Comparison of ENCODE assay signal across 13 cellular contexts in the genomic region with DNA sequence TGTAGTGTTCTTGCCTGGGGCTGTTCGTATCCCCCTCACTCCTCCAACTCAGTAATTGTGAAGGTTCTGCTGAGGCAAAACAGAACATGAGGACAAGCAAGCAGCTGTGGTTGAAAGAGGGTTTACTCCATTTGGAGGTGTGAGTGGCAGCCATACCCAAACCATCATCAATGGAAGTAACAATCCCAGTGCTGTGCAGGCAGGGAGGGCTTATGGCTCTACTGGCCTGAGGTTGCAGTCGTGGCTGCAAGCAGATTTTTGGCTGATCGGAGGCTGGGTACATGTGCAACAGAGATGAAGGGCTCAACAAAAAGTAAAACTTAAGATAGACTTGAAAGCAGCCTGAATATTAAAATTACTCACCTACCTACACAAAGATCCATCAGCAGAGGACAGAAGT. TPM values are rescaled to one million over a fixed set of nuclear protein-coding genes. Genes with fewer than 3 reads are reported as not detected.
A peak's percentile ranks its signal among the peaks of the same experiment; 100 is the strongest.
DNase-seq lines count a peak whose midpoint lies in the region; ATAC-seq lines count a peak whose summit lies in the region.
"Had no signal": no experiment of that assay in that cellular context is flagged by ENCODE, and none has a peak within 500 bp of the region (broad histone marks: within the 10 kb centered on the region; RNA-seq: fewer than 3 reads in every experiment).

No MANE protein-coding gene starts in this region.

- no peak overlapping the region for H4K5ac ChIP-seq in mesendoderm (ENCODE audit: low read length)

- H3K9ac ChIP-seq in mesendoderm (ENCODE audit: low read length): no peak overlapping the region
- H3K9ac ChIP-seq in stomach smooth muscle (ENCODE audit: low read length in 2 of 2): no peak overlapping the region

- H3K9me3 ChIP-seq in stomach smooth muscle (ENCODE audit: control insufficient read depth in 2 of 2, low read length in 2 of 2): no peaks in the 10 kb centered on the region
- H3K9me3 ChIP-seq: suprapubic skin had no signal

- H3K18ac ChIP-seq in mesendoderm (ENCODE audit: low read length): peak overlapping the region; percentile 45

- no peaks in the 10 kb centered on the region for H3K79me1 ChIP-seq in mesendoderm (ENCODE audit: low read length)

- no peak overlapping the region for H2BK15ac ChIP-seq in mesendoderm (replicated peaks; ENCODE audit: low read depth)

- H3K27ac Mint-ChIP-seq in activated T-cell treated with anti-CD3 and anti-CD28 coated beads, Interleukin-2, amount 50 U/mL, for 24 hours: peak overlapping the region; percentile 75
- H3K27ac Mint-ChIP-seq in activated naive CD8-positive, alpha-beta T cell treated with anti-CD3 and anti-CD28 coated beads, Interleukin-2, amount 50 U/mL, for 24 hours: peak overlapping the region; percentile 54

- H3K36me3 Mint-ChIP-seq in activated T-cell treated with anti-CD3 and anti-CD28 coated beads, Interleukin-2, amount 50 U/mL, for 24 hours (ENCODE audit: low read depth): peaks cover 92% of the 10 kb centered on the region
- peaks cover 40% of the 10 kb centered on the region for H3K36me3 Mint-ChIP-seq in activated naive CD8-positive, alpha-beta T cell treated with anti-CD3 and anti-CD28 coated beads, Interleukin-2, amount 50 U/mL, for 24 hours (ENCODE audit: low read depth)

- H3K4me2 ChIP-seq in mesendoderm (ENCODE audit: low read length): no peak overlapping the region

- H3K4me1 Mint-ChIP-seq in activated T-cell treated with anti-CD3 and anti-CD28 coated beads, Interleukin-2, amount 50 U/mL, for 24 hours (ENCODE audit: low read depth): peaks cover 42% of the 10 kb centered on the region
- peaks cover 9% of the 10 kb centered on the region for H3K4me1 Mint-ChIP-seq in activated naive CD8-positive, alpha-beta T cell treated with anti-CD3 and anti-CD28 coated beads, Interleukin-2, amount 50 U/mL, for 24 hours

- H3K56ac ChIP-seq in mesendoderm (ENCODE audit: low read length): no peak overlapping the region

- no peak overlapping the region for H3K23ac ChIP-seq in mesendoderm (ENCODE audit: low read length)

- WGBS in mesendoderm (ENCODE audit: extremely low coverage, insufficient coverage, low lambda C conversion rate): no CpG with 5 or more reads among the region's 3 CpGs

- ATAC-seq in activated naive CD8-positive, alpha-beta T cell treated with anti-CD3 and anti-CD28 coated beads, Interleukin-2, amount 50 U/mL, for 24 hours: no peak
- no peak for ATAC-seq in GM19328 (IDR thresholded peaks at IDR 0.05; ENCODE audit: unreplicated experiment)

- H2BK5ac ChIP-seq in mesendoderm (ENCODE audit: low read length): no peak overlapping the region

- H3K4me3 ChIP-seq in mesendoderm (ENCODE audit: low read length) (no peak overlapping the region), stomach smooth muscle (ENCODE audit: low read length in 2 of 2) (no peak overlapping the region)
- H3K4me3 ChIP-seq: suprapubic skin had no signal

- H3K4me1 ChIP-seq in mesendoderm (ENCODE audit: control insufficient read depth, low read depth, low read length): no peaks in the 10 kb centered on the region
- peaks cover 6% of the 10 kb centered on the region for H3K4me1 ChIP-seq in stomach smooth muscle (ENCODE audit: control insufficient read depth, insufficient read depth, low read length)

- intact Hi-C loops in posterior vena cava (cut with DNase I): loop anchor here (5.0 kb wide), 2 partner anchors 151 to 201 kb away; no protein-coding TSS in a partner anchor

- no peak overlapping the region for H4K8ac ChIP-seq in mesendoderm (ENCODE audit: low read depth, low read length)

- H3K27ac ChIP-seq in mesendoderm (ENCODE audit: low read depth, low read length) (no peak overlapping the region), stomach smooth muscle (ENCODE audit: low read length) (peak overlapping the region; percentile 41)
- H3K27ac ChIP-seq: suprapubic skin had no signal

- no peak overlapping the region for H3K4me3 Mint-ChIP-seq in activated T-cell treated with anti-CD3 and anti-CD28 coated beads, Interleukin-2, amount 50 U/mL, for 24 hours
- H3K4me3 Mint-ChIP-seq in activated naive CD8-positive, alpha-beta T cell treated with anti-CD3 and anti-CD28 coated beads, Interleukin-2, amount 50 U/mL, for 24 hours: no peak overlapping the region
- H3K4me3 Mint-ChIP-seq: naive B cell had no signal

- H3K9me3 Mint-ChIP-seq in activated T-cell treated with anti-CD3 and anti-CD28 coated beads, Interleukin-2, amount 50 U/mL, for 24 hours: no peaks in the 10 kb centered on the region
- no peaks in the 10 kb centered on the region for H3K9me3 Mint-ChIP-seq in activated naive CD8-positive, alpha-beta T cell treated with anti-CD3 and anti-CD28 coated beads, Interleukin-2, amount 50 U/mL, for 24 hours
- H3K9me3 Mint-ChIP-seq: naive B cell had no signal

- peaks cover 2% of the 10 kb centered on the region for H3K36me3 ChIP-seq in mesendoderm (ENCODE audit: control insufficient read depth, insufficient read depth, low read length)
- H3K36me3 ChIP-seq in stomach smooth muscle (ENCODE audit: control insufficient read depth in 2 of 2, insufficient read depth in 2 of 2, low read length in 2 of 2): peaks cover 10 to 13% of the 10 kb centered on the region in 2 donors

- H3K4ac ChIP-seq in mesendoderm (ENCODE audit: low read depth, low read length): no peak overlapping the region

- no peaks in the 10 kb centered on the region for H3K27me3 Mint-ChIP-seq in activated T-cell treated with anti-CD3 and anti-CD28 coated beads, Interleukin-2, amount 50 U/mL, for 24 hours
- H3K27me3 Mint-ChIP-seq in activated naive CD8-positive, alpha-beta T cell treated with anti-CD3 and anti-CD28 coated beads, Interleukin-2, amount 50 U/mL, for 24 hours: no peaks in the 10 kb centered on the region
- H3K27me3 Mint-ChIP-seq: naive B cell had no signal

- H2AK5ac ChIP-seq in mesendoderm (ENCODE audit: low read length): no peak overlapping the region

- peak; percentile 22 for DNase-seq in activated T-cell treated with anti-CD3 and anti-CD28 coated beads, Interleukin-2, amount 50 U/mL, for 24 hours
- no peak for DNase-seq in activated T-cell treated with anti-CD3 and anti-CD28 coated beads, Interleukin-2, amount 50 U/mL, for 1 hour
- DNase-seq in activated naive CD8-positive, alpha-beta T cell treated with anti-CD3 and anti-CD28 coated beads, Interleukin-2, amount 50 U/mL, for 24 hours: no peak
- DNase-seq in mesendoderm (no peak), COR-L47 (lab: John Stamatoyannopoulos, UW) (no peak), posterior vena cava (ENCODE audit: low spot score) (no peak)
- DNase-seq: foreskin fibroblast, HCEC 1CT, naive B cell, SHP77 treated with DMSO at 0.1 percent for 48 hours had no signal

- no peaks in the 10 kb centered on the region for H3K79me2 ChIP-seq in mesendoderm (ENCODE audit: control insufficient read depth, insufficient read depth, low read length)

- H2BK120ac ChIP-seq in mesendoderm (ENCODE audit: low read depth, low read length): no peak overlapping the region

- H3K27me3 ChIP-seq in mesendoderm (ENCODE audit: insufficient read depth, low read length, poor library complexity): no peaks in the 10 kb centered on the region
- H3K27me3 ChIP-seq in stomach smooth muscle (ENCODE audit: control insufficient read depth in 1 of 2, insufficient read depth in 2 of 2, low read length in 2 of 2): no peaks in the 10 kb centered on the region
- H3K27me3 ChIP-seq: suprapubic skin had no signal

RNA-seq across cellular contexts. Expression of gene SRSF7, which starts 13.2 kb away (rescaled TPM):
- 517 TPM for polyA plus RNA-seq in mesendoderm (2013, experiment 1 of 2)
- 531 TPM for polyA plus RNA-seq in mesendoderm (2013, experiment 2 of 2)
- total RNA-seq in posterior vena cava: 100 to 1,000 TPM in 1 of 2 donors, 10 to 100 TPM in 1; 95.3 to 103 TPM

RNA-seq across cellular contexts. Expression of gene GEMIN6, which starts 40.1 kb away (rescaled TPM):
- polyA plus RNA-seq in mesendoderm (2013, experiment 1 of 2): 16.9 TPM
- polyA plus RNA-seq in mesendoderm (2013, experiment 2 of 2): 17.8 TPM
- total RNA-seq in posterior vena cava: 1 to 10 TPM; 9.0 to 9.3 TPM
